In the genomic region with DNA sequence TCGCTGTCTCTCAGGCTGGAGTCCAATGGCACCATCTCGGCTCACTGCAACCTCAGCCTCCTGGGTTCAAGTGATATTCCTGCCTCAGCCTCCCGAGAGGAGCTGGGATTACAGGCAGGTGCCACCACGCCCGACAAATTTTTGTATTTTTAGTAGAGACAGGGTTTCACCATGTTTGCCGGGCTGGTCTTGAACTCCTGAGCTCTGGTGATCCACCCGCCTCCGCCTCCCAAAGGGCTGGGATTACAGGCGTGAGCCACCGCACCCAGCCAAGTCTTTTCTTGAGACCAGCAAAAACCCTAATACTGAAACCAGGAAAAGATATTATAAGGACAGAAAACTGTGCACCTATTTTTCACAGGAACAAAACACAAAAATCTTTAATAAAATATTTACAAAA, we compare ENCODE assay signal across 3 cellular contexts. TPM values are rescaled to one million over a fixed set of nuclear protein-coding genes. Genes with fewer than 3 reads are reported as not detected.
"Had no signal": no experiment of that assay in that cellular context is flagged by ENCODE, and none has a peak within 500 bp of the region (broad histone marks: within the 10 kb centered on the region; RNA-seq: fewer than 3 reads in every experiment).

No MANE protein-coding gene starts in this region.

RNA-seq across cellular contexts. Expression of a gene that starts 41.4 kb away (rescaled TPM):
- total RNA-seq: M059J, MCF 10A, NCI-H460 had no signal
